8 cellular contexts compared by ENCODE assay signal in the genomic region with DNA sequence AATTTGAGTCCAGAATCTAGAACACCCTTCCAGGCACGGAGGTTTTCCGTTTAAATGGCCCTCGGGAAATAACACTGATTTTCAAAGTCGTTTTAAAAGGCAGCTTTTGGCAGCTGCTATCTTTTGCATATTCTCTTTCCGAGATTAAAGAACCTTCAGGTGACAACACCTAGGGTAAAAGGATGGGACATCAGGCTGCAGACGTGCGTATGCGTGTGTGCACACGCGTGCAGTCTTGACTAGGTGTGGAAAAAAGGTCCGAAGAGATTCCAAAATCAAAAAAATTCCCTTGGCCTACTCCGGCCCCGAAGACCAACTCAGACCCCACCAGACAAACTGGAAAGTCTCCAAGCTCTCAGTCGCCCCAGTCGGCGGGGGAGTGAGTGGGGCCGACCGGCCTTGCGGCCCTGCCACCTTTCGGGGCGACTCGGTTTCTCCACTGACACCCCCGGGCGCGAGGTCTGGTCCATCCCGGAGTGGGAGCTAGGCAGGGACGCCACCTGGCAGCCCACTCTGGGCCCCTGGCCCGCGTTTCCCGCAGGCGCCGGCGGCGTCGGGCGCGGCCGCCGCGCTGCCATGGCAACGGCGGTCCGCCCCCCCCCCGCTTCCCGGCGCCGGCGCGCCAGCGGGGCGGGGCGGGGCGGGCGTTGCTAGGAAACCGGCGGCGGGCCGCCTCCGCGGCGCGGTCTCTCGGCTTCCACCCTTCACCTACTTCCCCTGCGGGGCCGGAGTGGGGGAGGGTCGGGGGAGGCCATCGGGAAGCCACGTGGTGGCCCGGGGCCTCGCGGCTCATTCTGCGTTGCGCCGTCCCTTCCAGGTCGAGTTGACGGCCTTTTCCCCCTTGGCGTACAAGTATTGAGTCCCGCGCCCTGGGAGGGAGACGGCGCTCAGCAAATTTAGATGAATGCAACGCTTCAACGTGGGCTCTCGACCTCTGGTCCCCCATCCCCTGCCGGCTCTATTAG.
DNase-seq lines count a peak whose midpoint lies in the region; ATAC-seq and TF ChIP-seq lines count a peak whose summit lies in the region.

No MANE protein-coding gene starts in this region.

- TF ChIP-seq CTCF in Peyer's patch (IDR thresholded peaks at IDR 0.05) = no peak
- no peak for TF ChIP-seq CTCF in nephron progenitor cell (IDR thresholded peaks at IDR 0.05)

- no peaks in the 10 kb centered on the region for H3K36me3 ChIP-seq in CD4-positive, CD25-positive, alpha-beta regulatory T cell (ENCODE audit: control insufficient read depth, insufficient read depth, low read length)
- no peaks in the 10 kb centered on the region for H3K36me3 ChIP-seq in HUES6 (ENCODE audit: control insufficient read depth, insufficient read depth, low read length)
- no peaks in the 10 kb centered on the region for H3K36me3 ChIP-seq in Peyer's patch

- no peak for TF ChIP-seq POLR2A in Peyer's patch (IDR thresholded peaks at IDR 0.05)

- peaks cover 24% of the 10 kb centered on the region for H3K4me1 ChIP-seq in CD4-positive, CD25-positive, alpha-beta regulatory T cell (ENCODE audit: control insufficient read depth, insufficient read depth, low read length, poor library complexity, severe bottlenecking)
- H3K4me1 ChIP-seq in HUES6 (ENCODE audit: control insufficient read depth, insufficient read depth, low read length) = peaks cover 14% of the 10 kb centered on the region
- peaks cover 4 to 18% (median 6%) of the 10 kb centered on the region in 4 donors for H3K4me1 ChIP-seq in Peyer's patch

- peak overlapping the region; percentile 69 for H3K9ac ChIP-seq in HUES6 (ENCODE audit: low read length)

- peak; percentile 79 to 81 (median 80) for DNase-seq in CD4-positive, CD25-positive, alpha-beta regulatory T cell
- DNase-seq in Peyer's patch (peak; percentile 83 to 94 (median 91)), fibroblast of the conjunctiva (ENCODE audit: low read depth) (peak; percentile 56), nephron progenitor cell (peak; percentile 89)
- DNase-seq in activated T-helper 2 cell treated with anti-CD3 and anti-CD28 coated beads, Interferon-gamma antibody, Interleukin-2, Interleukin-4, amounts not matched to agents 10 μg/mL and 5 μg/mL and 100 μg/mL, durations not matched to agents 14 hours and 24 hours and 36 hours (ENCODE audit: low spot score) = peak; percentile 81
- peak; percentile 91 for DNase-seq in stimulated activated naive CD8-positive, alpha-beta T cell treated with anti-CD3 and anti-CD28 coated beads, Interleukin-15, Interleukin-2, amounts not matched to agents 100 U/mL and 50 U/mL, for 24 hours

- H3K27me3 ChIP-seq in CD4-positive, CD25-positive, alpha-beta regulatory T cell (ENCODE audit: control insufficient read depth, insufficient read depth, low read length) = no peaks in the 10 kb centered on the region
- H3K27me3 ChIP-seq in HUES6 (ENCODE audit: control insufficient read depth, insufficient read depth, low read length) (peaks cover 13% of the 10 kb centered on the region), Peyer's patch (no peaks in the 10 kb centered on the region)

- H3K27ac Mint-ChIP-seq in CD4-positive, CD25-positive, alpha-beta regulatory T cell = peak overlapping the region; percentile 26 to 95 (median 79)
- peak overlapping the region; percentile 79 for H3K27ac Mint-ChIP-seq in activated T-helper 2 cell treated with anti-CD3 and anti-CD28 coated beads, Interferon-gamma antibody, Interleukin-2, Interleukin-4, amounts not matched to agents 10 μg/mL and 5 μg/mL and 100 μg/mL, durations not matched to agents 14 hours and 24 hours and 36 hours
- no peak overlapping the region for H3K27ac Mint-ChIP-seq in nephron progenitor cell

- H3K9me3 ChIP-seq in CD4-positive, CD25-positive, alpha-beta regulatory T cell (ENCODE audit: control insufficient read depth in 2 of 2, low read length in 2 of 2) = no peaks in the 10 kb centered on the region
- H3K9me3 ChIP-seq in HUES6 (ENCODE audit: control insufficient read depth, insufficient read depth, low read depth, low read length) (peaks cover 26% of the 10 kb centered on the region), Peyer's patch (no peaks in the 10 kb centered on the region)

- H3K27ac ChIP-seq in CD4-positive, CD25-positive, alpha-beta regulatory T cell (ENCODE audit: insufficient read depth, low read length, poor library complexity, severe bottlenecking) = peak overlapping the region; percentile 55
- H3K27ac ChIP-seq in HUES6 (ENCODE audit: low read depth, low read length) (no peak overlapping the region), Peyer's patch (peak overlapping the region; percentile 58 to 75 (median 74))

- H3K27me3 Mint-ChIP-seq in CD4-positive, CD25-positive, alpha-beta regulatory T cell = no peaks in the 10 kb centered on the region
- no peaks in the 10 kb centered on the region for H3K27me3 Mint-ChIP-seq in activated T-helper 2 cell treated with anti-CD3 and anti-CD28 coated beads, Interferon-gamma antibody, Interleukin-2, Interleukin-4, amounts not matched to agents 10 μg/mL and 5 μg/mL and 100 μg/mL, durations not matched to agents 14 hours and 24 hours and 36 hours (ENCODE audit: low read depth)
- H3K27me3 Mint-ChIP-seq in nephron progenitor cell (ENCODE audit: low read depth, poor library complexity) = peaks cover 9% of the 10 kb centered on the region

- intact Hi-C loops in activated T-helper 2 cell treated with anti-CD3 and anti-CD28 coated beads, Interferon-gamma antibody, Interleukin-2, Interleukin-4, amounts not matched to agents 10 μg/mL and 5 μg/mL and 100 μg/mL, durations not matched to agents 14 hours and 24 hours and 36 hours (cut with micrococcal nuclease) = loop anchor here (1.0 to 5.0 kb wide), 5 partner anchors 19 to 284 kb away; a partner anchor contains a TSS

- peak; percentile 86 to 91 for ATAC-seq in CD4-positive, CD25-positive, alpha-beta regulatory T cell (ENCODE audit: low read depth in 2 of 2)
- peak; percentile 74 for ATAC-seq in GM21367 (IDR thresholded peaks at IDR 0.05; ENCODE audit: unreplicated experiment)
- ATAC-seq in stimulated activated naive CD8-positive, alpha-beta T cell treated with anti-CD3 and anti-CD28 coated beads, Interleukin-15, Interleukin-2, amounts not matched to agents 100 U/mL and 50 U/mL, for 24 hours = peak; percentile 85

- peak overlapping the region; percentile 68 for H3K4me3 ChIP-seq in CD4-positive, CD25-positive, alpha-beta regulatory T cell (ENCODE audit: low read depth, low read length)
- H3K4me3 ChIP-seq in HUES6 (ENCODE audit: low read depth, low read length) (peak overlapping the region; percentile 68), Peyer's patch (peak overlapping the region; percentile 52 to 76 (median 60))

- H3K9me3 Mint-ChIP-seq in CD4-positive, CD25-positive, alpha-beta regulatory T cell = peaks cover 0 to 4% (median 0%) of the 10 kb centered on the region in 7 donors
- H3K9me3 Mint-ChIP-seq in activated T-helper 2 cell treated with anti-CD3 and anti-CD28 coated beads, Interferon-gamma antibody, Interleukin-2, Interleukin-4, amounts not matched to agents 10 μg/mL and 5 μg/mL and 100 μg/mL, durations not matched to agents 14 hours and 24 hours and 36 hours = peaks cover 47% of the 10 kb centered on the region
- H3K9me3 Mint-ChIP-seq in nephron progenitor cell = peaks cover 44% of the 10 kb centered on the region

- H3K4me1 Mint-ChIP-seq in CD4-positive, CD25-positive, alpha-beta regulatory T cell = peaks cover 6 to 52% (median 22%) of the 10 kb centered on the region in 4 donors
- peaks cover 43% of the 10 kb centered on the region for H3K4me1 Mint-ChIP-seq in activated T-helper 2 cell treated with anti-CD3 and anti-CD28 coated beads, Interferon-gamma antibody, Interleukin-2, Interleukin-4, amounts not matched to agents 10 μg/mL and 5 μg/mL and 100 μg/mL, durations not matched to agents 14 hours and 24 hours and 36 hours (ENCODE audit: low read depth)
- peaks cover 15% of the 10 kb centered on the region for H3K4me1 Mint-ChIP-seq in nephron progenitor cell

- no peaks in the 10 kb centered on the region for H3K36me3 Mint-ChIP-seq in CD4-positive, CD25-positive, alpha-beta regulatory T cell
- peaks cover 26% of the 10 kb centered on the region for H3K36me3 Mint-ChIP-seq in activated T-helper 2 cell treated with anti-CD3 and anti-CD28 coated beads, Interferon-gamma antibody, Interleukin-2, Interleukin-4, amounts not matched to agents 10 μg/mL and 5 μg/mL and 100 μg/mL, durations not matched to agents 14 hours and 24 hours and 36 hours (ENCODE audit: low read depth)
- peaks cover 8% of the 10 kb centered on the region for H3K36me3 Mint-ChIP-seq in nephron progenitor cell (ENCODE audit: low read depth)

- peak overlapping the region; percentile 85 to 89 (median 86) for H3K4me3 Mint-ChIP-seq in CD4-positive, CD25-positive, alpha-beta regulatory T cell
- H3K4me3 Mint-ChIP-seq in activated T-helper 2 cell treated with anti-CD3 and anti-CD28 coated beads, Interferon-gamma antibody, Interleukin-2, Interleukin-4, amounts not matched to agents 10 μg/mL and 5 μg/mL and 100 μg/mL, durations not matched to agents 14 hours and 24 hours and 36 hours (ENCODE audit: low read depth) = peak overlapping the region; percentile 57
- peak overlapping the region; percentile 73 for H3K4me3 Mint-ChIP-seq in nephron progenitor cell
